Comparison of ENCODE assay signal across 13 cellular contexts in genomic region chr13:110419391-110419791, GRCh38.
DNase-seq lines count a peak whose midpoint lies in the region; ATAC-seq, FAIRE-seq and TF ChIP-seq lines count a peak whose summit lies in the region.
"Had no signal": no experiment of that assay in that cellular context is flagged by ENCODE, and none has a peak within 500 bp of the region (broad histone marks: within the 10 kb centered on the region; RNA-seq: fewer than 3 reads in every experiment).

No MANE protein-coding gene starts in this region.

- peak overlapping the region in 3 of 4 donors; percentile 86 to 95 (median 88) for H3K27ac ChIP-seq in gastroesophageal sphincter
- H3K27ac ChIP-seq in temporal lobe (ENCODE audit: low read depth, low read length), result peak overlapping the region; percentile 13
- H3K27ac ChIP-seq in pancreas, result peak overlapping the region in 2 of 4 donors; percentile 4 to 34

- no peaks in the 10 kb centered on the region for H3K27me3 ChIP-seq in gastroesophageal sphincter
- H3K27me3 ChIP-seq in pancreas, result no peaks in the 10 kb centered on the region

- H3K4me3 ChIP-seq in gastroesophageal sphincter (no peak overlapping the region), pancreas (no peak overlapping the region)

- intact Hi-C loops in pancreas (cut with DNase I), result no loop called here

- TF ChIP-seq CTCF in gastroesophageal sphincter (IDR thresholded peaks at IDR 0.05) (no peak), pancreas (IDR thresholded peaks at IDR 0.05) (no peak)

- H3K36me3 ChIP-seq in gastroesophageal sphincter, result peaks cover 0 to 9% of the 10 kb centered on the region in 2 donors
- no peaks in the 10 kb centered on the region for H3K36me3 ChIP-seq in pancreas

- TF ChIP-seq POLR2A in gastroesophageal sphincter (IDR thresholded peaks at IDR 0.05), result no peak

- H3K9me3 ChIP-seq in gastroesophageal sphincter (no peaks in the 10 kb centered on the region), pancreas (no peaks in the 10 kb centered on the region)

- peaks cover 10 to 92% (median 20%) of the 10 kb centered on the region in 3 donors for H3K4me1 ChIP-seq in gastroesophageal sphincter
- no peaks in the 10 kb centered on the region for H3K4me1 ChIP-seq in pancreas

- no peak for FAIRE-seq in pancreas (lab: Jason Lieb, UNC)

- WGBS in gastroesophageal sphincter (ENCODE audit: low coverage in 1 of 2), 2 donors, result 80 to 83% methylated on average over 4 to 14 of the region's 14 CpGs
- 80 to 81% methylated on average over 14 of the region's 14 CpGs for WGBS in pancreas, 2 donors

- no peak for TF ChIP-seq EP300 in gastroesophageal sphincter (IDR thresholded peaks at IDR 0.05)

- ATAC-seq in GM19463 (IDR thresholded peaks at IDR 0.05; ENCODE audit: unreplicated experiment) (peak; percentile 84), gastroesophageal sphincter (no peak), pancreas (no peak)
- ATAC-seq: T-helper 17 cell had no signal

- DNase-seq in LoVo (ENCODE audit: low spot score) (peak; percentile 50), DMS 273 (lab: John Stamatoyannopoulos, UW; ENCODE audit: unreplicated experiment) (no peak), pancreas (no peak)
- no peak for DNase-seq in stimulated activated CD4-positive, alpha-beta T cell treated with anti-CD3 and anti-CD28 coated beads, Interleukin-2, amount 100 ng/mL, for 24 hours
- DNase-seq in stimulated activated CD4-positive, alpha-beta T cell treated with anti-CD3 and anti-CD28 coated beads, Interleukin-12 subunit alpha, Interleukin-12 subunit beta, amount 100 ng/mL, for 4 hours, result no peak
- DNase-seq: activated CD4-positive, alpha-beta T cell treated with anti-CD3 and anti-CD28 coated beads, Interleukin-2, amount 50 U/mL, for 4 hours; activated naive CD4-positive, alpha-beta T cell treated with anti-CD3 and anti-CD28 coated beads for 36 hours; hippocampal formation; NCI-H146; T-helper 17 cell had no signal
